ENCODE assay signal across 27 cellular contexts in genomic region chr18:3426074-3426473, GRCh38.
"Had no signal": no experiment of that assay in that cellular context is flagged by ENCODE, and none has a peak within 500 bp of the region (broad histone marks: within the 10 kb centered on the region; RNA-seq: fewer than 3 reads in every experiment).

No MANE protein-coding gene starts in this region.

- H3K27me3 Mint-ChIP-seq: dendritic cell treated with granulocyte-macrophage colony-stimulating factor and Interleukin-4, amounts not matched to agents 40 ng/mL and 50 ng/mL, for 4 days; effector memory CD8-positive, alpha-beta T cell had no signal

- H3K36me3 ChIP-seq: colonic mucosa, esophagus muscularis mucosa, esophagus squamous epithelium, gastrocnemius medialis, gastroesophageal sphincter, heart left ventricle, heart right ventricle had no signal

- H3K27ac ChIP-seq: colonic mucosa, coronary artery, dorsolateral prefrontal cortex, epithelial cell of prostate, esophagus muscularis mucosa, esophagus squamous epithelium, foreskin keratinocyte, gastrocnemius medialis, gastroesophageal sphincter, heart left ventricle, heart right ventricle had no signal

- H3K9me3 ChIP-seq: colonic mucosa, esophagus muscularis mucosa, esophagus squamous epithelium, gastrocnemius medialis, gastroesophageal sphincter, heart left ventricle, heart right ventricle had no signal

- H3K27ac Mint-ChIP-seq: dendritic cell treated with granulocyte-macrophage colony-stimulating factor and Interleukin-4, amounts not matched to agents 40 ng/mL and 50 ng/mL, for 4 days; effector memory CD8-positive, alpha-beta T cell; endodermal cell had no signal

- H3K4me3 Mint-ChIP-seq: dendritic cell treated with granulocyte-macrophage colony-stimulating factor and Interleukin-4, amounts not matched to agents 40 ng/mL and 50 ng/mL, for 4 days; effector memory CD8-positive, alpha-beta T cell; endodermal cell had no signal

- H3K9me3 Mint-ChIP-seq: dendritic cell treated with granulocyte-macrophage colony-stimulating factor and Interleukin-4, amounts not matched to agents 40 ng/mL and 50 ng/mL, for 4 days; effector memory CD8-positive, alpha-beta T cell; endodermal cell had no signal

- H3K4me3 ChIP-seq: colonic mucosa, coronary artery, dorsolateral prefrontal cortex, esophagus muscularis mucosa, esophagus squamous epithelium, gastrocnemius medialis, gastroesophageal sphincter, heart left ventricle, heart right ventricle had no signal

- DNase-seq: colonic mucosa; cortex of kidney; dermis blood vessel endothelial cell; dorsolateral prefrontal cortex; effector CD4-positive, alpha-beta T cell; effector CD8-positive, alpha-beta T cell; effector memory CD4-positive, alpha-beta T cell; effector memory CD8-positive, alpha-beta T cell; endodermal cell; esophagus squamous epithelium; foreskin fibroblast; foreskin keratinocyte; foreskin melanocyte; gastrocnemius medialis; glutamatergic neuron; head of caudate nucleus; heart left ventricle; heart right ventricle had no signal

- H3K4me1 ChIP-seq: esophagus muscularis mucosa, foreskin keratinocyte, gastrocnemius medialis, gastroesophageal sphincter, heart left ventricle, heart right ventricle had no signal

- FAIRE-seq: colon, endometrium, endothelial cell of umbilical vein, frontal cortex had no signal

- ATAC-seq: effector memory CD8-positive, alpha-beta T cell; foreskin keratinocyte; gastrocnemius medialis; gastroesophageal sphincter; heart left ventricle; heart right ventricle had no signal

- H3K27me3 ChIP-seq: colonic mucosa, dorsolateral prefrontal cortex, esophagus muscularis mucosa, esophagus squamous epithelium, foreskin keratinocyte, gastrocnemius medialis, gastroesophageal sphincter, heart left ventricle, heart right ventricle had no signal
